9 cellular contexts compared by ENCODE assay signal in genomic region chr12:107134558-107134957, GRCh38. TPM values are rescaled to one million over a fixed set of nuclear protein-coding genes. Genes with fewer than 3 reads are reported as not detected.
A peak's percentile ranks its signal among the peaks of the same experiment; 100 is the strongest.
DNase-seq lines count a peak whose midpoint lies in the region; ATAC-seq, FAIRE-seq and TF ChIP-seq lines count a peak whose summit lies in the region.
"Had no signal": no experiment of that assay in that cellular context is flagged by ENCODE, and none has a peak within 500 bp of the region (broad histone marks: within the 10 kb centered on the region; RNA-seq: fewer than 3 reads in every experiment).

No MANE protein-coding gene starts in this region.

- no peak overlapping the region for H3K56ac ChIP-seq in H9 (ENCODE audit: insufficient read length, low read depth, low read length)

- H4K91ac ChIP-seq in H9 (ENCODE audit: insufficient read length, low read depth, low read length) = no peak overlapping the region

- 0 out of 2 replicates have a peak, but pooled peaks cover 2% of the 10 kb centered on the region for H3K4me1 ChIP-seq in H9 (ENCODE audit: insufficient read depth, low read length)
- H3K4me1 ChIP-seq in tibial artery = no peaks in the 10 kb centered on the region

- no peak overlapping the region for H3K18ac ChIP-seq in H9 (ENCODE audit: insufficient read length, low read depth, low read length)

- H3K23ac ChIP-seq in H9 (ENCODE audit: insufficient read length, low read depth, low read length) = no peak overlapping the region

- ATAC-seq in activated CD4-positive, alpha-beta T cell treated with anti-CD3 and anti-CD28 coated beads for 36 hours = peak; percentile 79
- no peak for ATAC-seq in HG03342 (IDR thresholded peaks at IDR 0.05; ENCODE audit: unreplicated experiment)

- H3K79me1 ChIP-seq in H9 (ENCODE audit: insufficient read depth, low read depth, low read length, poor library complexity, severe bottlenecking) = no peaks in the 10 kb centered on the region

- CTCF ChIA-PET in activated CD4-positive, alpha-beta T cell treated with anti-CD3 and anti-CD28 coated beads for 36 hours (lab: Charles Lee) = interaction anchor here (0.6 to 8.1 kb wide), 6 partner anchors 9 to 474 kb away, joined by 3 to 171 read pairs (median 3); no protein-coding TSS in a partner anchor

- no peak overlapping the region for H2BK5ac ChIP-seq in H9 (ENCODE audit: insufficient read length, low read length)

- no peak overlapping the region for H4K5ac ChIP-seq in H9 (ENCODE audit: insufficient read length, low read depth, low read length)

- intact Hi-C loops in activated CD4-positive, alpha-beta T cell treated with anti-CD3 and anti-CD28 coated beads for 36 hours (cut with DNase I, micrococcal nuclease) = loop anchor here (5.0 to 10.0 kb wide), 3 partner anchors 183 to 750 kb away; a partner anchor contains a TSS
- intact Hi-C loops in tibial artery (cut with DNase I; ENCODE audit: low total_unique reads) = loop anchor here (5.0 kb wide), 1 partner anchor 473 kb away; no protein-coding TSS in a partner anchor

- no peak overlapping the region for H2AFZ ChIP-seq in H9 (ENCODE audit: low read length)

- H3K27ac ChIP-seq in 22Rv1 (no peak overlapping the region), H9 (ENCODE audit: insufficient read length, low read depth, low read length) (no peak overlapping the region), tibial artery (no peak overlapping the region)

- H4K8ac ChIP-seq in H9 (replicated peaks; ENCODE audit: insufficient read length, low read depth, low read length) = no peak overlapping the region

- H2BK20ac ChIP-seq in H9 (ENCODE audit: low read depth, low read length, poor library complexity, severe bottlenecking) = no peak overlapping the region

- H3K27me3 ChIP-seq in H9 (ENCODE audit: insufficient read depth, low read length) (no peaks in the 10 kb centered on the region), tibial artery (peaks cover 0 to 3% of the 10 kb centered on the region in 2 donors)

- H3K36me3 Mint-ChIP-seq in H9 (ENCODE audit: insufficient read depth in 1 of 3, low read depth in 3 of 3) = peaks cover 0 to 2% (median 0%) of the 10 kb centered on the region in 3 experiments; a peak in 2 of 7 replicates
- H3K36me3 Mint-ChIP-seq in activated CD4-positive, alpha-beta T cell treated with anti-CD3 and anti-CD28 coated beads for 36 hours (ENCODE audit: low read depth) = no peaks in the 10 kb centered on the region

- DNase-seq in H9 = peak; percentile 84
- peak; percentile 68 for DNase-seq in activated CD4-positive, alpha-beta T cell treated with anti-CD3 and anti-CD28 coated beads for 36 hours
- DNase-seq in glomerular visceral epithelial cell (ENCODE audit: extremely low spot score) = peak; percentile 27
- peak; percentile 12 for DNase-seq in urothelium cell line (ENCODE audit: low spot score)
- no peak for DNase-seq in tibial artery
- DNase-seq in NCI-H2196 treated with DMSO at 0.1 percent for 48 hours (lab: John Stamatoyannopoulos, UW; ENCODE audit: unreplicated experiment) = no peak

- H3K23me2 ChIP-seq in H9 (ENCODE audit: insufficient read length, low read depth, low read length, poor library complexity, severe bottlenecking) = no peaks in the 10 kb centered on the region

- no peak overlapping the region for H3K4ac ChIP-seq in H9 (ENCODE audit: low read depth, low read length)

- H3K27ac Mint-ChIP-seq in H9 = no peak overlapping the region
- no peak overlapping the region for H3K27ac Mint-ChIP-seq in activated CD4-positive, alpha-beta T cell treated with anti-CD3 and anti-CD28 coated beads for 36 hours

- H3K36me3 ChIP-seq in tibial artery = no peaks in the 10 kb centered on the region

- peak; percentile 63 for TF ChIP-seq CTCF in 22Rv1 (IDR thresholded peaks at IDR 0.05)
- TF ChIP-seq CTCF in H9 (conservative IDR thresholded peaks at IDR 0.05) = peak; percentile 78
- TF ChIP-seq CTCF in tibial artery (IDR thresholded peaks at IDR 0.05) = no peak

- no peak overlapping the region for H2BK15ac ChIP-seq in H9 (ENCODE audit: low read depth, low read length)

- peaks cover 12% of the 10 kb centered on the region; the same call in 1 of the 2 replicates for H3K27me3 Mint-ChIP-seq in H9 (ENCODE audit: low read depth)
- no peaks in the 10 kb centered on the region for H3K27me3 Mint-ChIP-seq in activated CD4-positive, alpha-beta T cell treated with anti-CD3 and anti-CD28 coated beads for 36 hours

- no peak overlapping the region for H3K14ac ChIP-seq in H9 (ENCODE audit: insufficient read depth, low read length)

- H3K79me2 ChIP-seq in H9 (ENCODE audit: insufficient read depth, low read length) = no peaks in the 10 kb centered on the region

- no peak overlapping the region for H3K4me3 ChIP-seq in tibial artery

- H2BK12ac ChIP-seq in H9 (ENCODE audit: insufficient read length, low read depth, low read length) = no peak overlapping the region

- H2BK120ac ChIP-seq in H9 (ENCODE audit: low read depth, low read length, poor library complexity, severe bottlenecking) = no peak overlapping the region

- H3K9me3 ChIP-seq in H9 (ENCODE audit: control insufficient read depth, low read depth, low read length) (no peaks in the 10 kb centered on the region), tibial artery (no peaks in the 10 kb centered on the region)

- H3K4me1 Mint-ChIP-seq in H9 = peaks cover 21 to 22% of the 10 kb centered on the region in 2 experiments
- no peaks in the 10 kb centered on the region for H3K4me1 Mint-ChIP-seq in activated CD4-positive, alpha-beta T cell treated with anti-CD3 and anti-CD28 coated beads for 36 hours

- H4K20me1 ChIP-seq in H9 (ENCODE audit: control insufficient read depth, insufficient read depth, insufficient read length) = no peaks in the 10 kb centered on the region

- no peak overlapping the region for H3K4me2 ChIP-seq in H9 (ENCODE audit: insufficient read depth, insufficient read length, low read length)

- no peak overlapping the region for H3T11ph ChIP-seq in H9 (ENCODE audit: low read length)

- H3K9me3 Mint-ChIP-seq in H9 = peaks cover 0 to 7% of the 10 kb centered on the region in 2 experiments; a peak in 4 of 5 replicates
- H3K9me3 Mint-ChIP-seq in activated CD4-positive, alpha-beta T cell treated with anti-CD3 and anti-CD28 coated beads for 36 hours (ENCODE audit: low read depth) = no peaks in the 10 kb centered on the region

- no peak overlapping the region for H2AK5ac ChIP-seq in H9 (ENCODE audit: insufficient read length, low read length)

- no peak overlapping the region for H3K9ac ChIP-seq in H9 (ENCODE audit: extremely low read depth, insufficient read length, low read length)

- POLR2A ChIA-PET in activated CD4-positive, alpha-beta T cell treated with anti-CD3 and anti-CD28 coated beads for 36 hours (lab: Charles Lee) = no interaction called here

- no peak for FAIRE-seq in urothelium cell line (lab: Jason Lieb, UNC)
- FAIRE-seq: GM18507 had no signal

- no CpG with 5 or more reads among the region's 1 CpG for WGBS in H9 (ENCODE audit: extremely low coverage, insufficient read length, low lambda C conversion rate)

- peak overlapping the region in 1 of 2 experiments; percentile 23; a peak in 1 of 5 replicates for H3K4me3 Mint-ChIP-seq in H9
- no peak overlapping the region for H3K4me3 Mint-ChIP-seq in activated CD4-positive, alpha-beta T cell treated with anti-CD3 and anti-CD28 coated beads for 36 hours

RNA-seq across cellular contexts. Expression of gene CRY1, which starts 41.2 kb away (rescaled TPM):
- 23.5 and 25.7 TPM in 2 replicates for total RNA-seq in H9 (2021)
- 10 to 100 TPM; 14.8 to 17.7 TPM for total RNA-seq in activated CD4-positive, alpha-beta T cell treated with anti-CD3 and anti-CD28 coated beads for 36 hours

Comparison
In these comparisons a context has a peak if more than half of its experiments do, and no peak if none do; other contexts are left out.
1. CTCF ChIP-seq: peak in 22Rv1 (single experiment) and H9 (single experiment); none in tibial artery (0 of 2).
2. DNase-seq: peak in H9 (single experiment), activated CD4-positive, alpha-beta T cell treated with anti-CD3 and anti-CD28 coated beads for 36 hours (single experiment), glomerular visceral epithelial cell (single experiment) and urothelium cell line (single experiment); none in tibial artery (0 of 2) and NCI-H2196 treated with DMSO at 0.1 percent for 48 hours (single experiment).